Comparison of ENCODE assay signal across 1 cellular context in the genomic region with DNA sequence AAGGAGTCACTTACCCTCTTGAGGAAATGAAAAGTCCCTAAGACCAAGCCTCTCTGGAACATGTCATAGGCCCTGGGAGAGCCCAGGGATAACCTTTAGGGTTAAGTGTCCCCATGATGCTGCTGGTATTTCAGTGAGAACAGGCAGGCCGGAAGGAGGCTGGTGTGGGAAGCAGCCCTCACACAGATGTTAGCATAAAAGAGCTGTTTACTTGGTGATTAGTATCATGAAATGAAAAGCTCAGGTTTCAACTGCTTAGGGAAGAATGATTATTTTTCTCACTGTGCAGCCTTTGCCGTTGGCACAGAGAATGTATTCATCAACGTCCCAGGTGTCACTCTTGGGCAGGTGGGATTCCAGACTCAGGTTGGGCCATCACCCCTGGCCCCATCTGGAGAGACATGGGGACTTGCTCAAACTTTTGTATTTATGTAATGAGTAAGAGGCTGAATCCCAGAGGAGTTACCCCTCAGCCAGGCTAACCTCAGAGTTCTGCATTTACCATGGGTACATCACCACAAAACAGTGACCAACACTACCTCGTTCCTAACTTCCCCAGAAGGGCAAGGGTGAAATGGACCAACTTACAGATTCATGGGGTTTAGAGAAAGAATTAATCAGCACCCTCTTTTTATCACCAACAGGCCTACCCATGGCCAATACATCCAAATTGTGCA.
TF ChIP-seq lines count a peak whose summit lies in the region.

No MANE protein-coding gene starts in this region.

TF ChIP-seq in GM23338, 12 proteins besides CTCF, POLR2A, EP300 and RAD21 (continued from another document):
- TF ChIP-seq, protein P1, sequence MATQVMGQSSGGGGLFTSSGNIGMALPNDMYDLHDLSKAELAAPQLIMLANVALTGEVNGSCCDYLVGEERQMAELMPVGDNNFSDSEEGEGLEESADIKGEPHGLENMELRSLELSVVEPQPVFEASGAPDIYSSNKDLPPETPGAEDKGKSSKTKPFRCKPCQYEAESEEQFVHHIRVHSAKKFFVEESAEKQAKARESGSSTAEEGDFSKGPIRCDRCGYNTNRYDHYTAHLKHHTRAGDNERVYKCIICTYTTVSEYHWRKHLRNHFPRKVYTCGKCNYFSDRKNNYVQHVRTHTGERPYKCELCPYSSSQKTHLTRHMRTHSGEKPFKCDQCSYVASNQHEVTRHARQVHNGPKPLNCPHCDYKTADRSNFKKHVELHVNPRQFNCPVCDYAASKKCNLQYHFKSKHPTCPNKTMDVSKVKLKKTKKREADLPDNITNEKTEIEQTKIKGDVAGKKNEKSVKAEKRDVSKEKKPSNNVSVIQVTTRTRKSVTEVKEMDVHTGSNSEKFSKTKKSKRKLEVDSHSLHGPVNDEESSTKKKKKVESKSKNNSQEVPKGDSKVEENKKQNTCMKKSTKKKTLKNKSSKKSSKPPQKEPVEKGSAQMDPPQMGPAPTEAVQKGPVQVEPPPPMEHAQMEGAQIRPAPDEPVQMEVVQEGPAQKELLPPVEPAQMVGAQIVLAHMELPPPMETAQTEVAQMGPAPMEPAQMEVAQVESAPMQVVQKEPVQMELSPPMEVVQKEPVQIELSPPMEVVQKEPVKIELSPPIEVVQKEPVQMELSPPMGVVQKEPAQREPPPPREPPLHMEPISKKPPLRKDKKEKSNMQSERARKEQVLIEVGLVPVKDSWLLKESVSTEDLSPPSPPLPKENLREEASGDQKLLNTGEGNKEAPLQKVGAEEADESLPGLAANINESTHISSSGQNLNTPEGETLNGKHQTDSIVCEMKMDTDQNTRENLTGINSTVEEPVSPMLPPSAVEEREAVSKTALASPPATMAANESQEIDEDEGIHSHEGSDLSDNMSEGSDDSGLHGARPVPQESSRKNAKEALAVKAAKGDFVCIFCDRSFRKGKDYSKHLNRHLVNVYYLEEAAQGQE (IDR thresholded peaks at IDR 0.05; ENCODE audit: unreplicated experiment), result no peak
- TF ChIP-seq EZH2 (IDR thresholded peaks at IDR 0.05; ENCODE audit: low read depth, unreplicated experiment) (no peak), JUNB (IDR thresholded peaks at IDR 0.05; ENCODE audit: unreplicated experiment) (no peak), EZH2phosphoT487 (IDR thresholded peaks at IDR 0.05; ENCODE audit: unreplicated experiment) (no peak), CREB1 (CRISPR knock-in tag; IDR thresholded peaks at IDR 0.05; ENCODE audit: low read depth) (no peak), ZNF114 (CRISPR knock-in tag; IDR thresholded peaks at IDR 0.05) (no peak), STAT1 (IDR thresholded peaks at IDR 0.05; ENCODE audit: unreplicated experiment) (no peak), POLR2AphosphoS5 (IDR thresholded peaks at IDR 0.05; ENCODE audit: low read depth) (no peak), ZNF331 (CRISPR knock-in tag; IDR thresholded peaks at IDR 0.05; ENCODE audit: low read depth) (no peak)
- TF ChIP-seq, protein P2, sequence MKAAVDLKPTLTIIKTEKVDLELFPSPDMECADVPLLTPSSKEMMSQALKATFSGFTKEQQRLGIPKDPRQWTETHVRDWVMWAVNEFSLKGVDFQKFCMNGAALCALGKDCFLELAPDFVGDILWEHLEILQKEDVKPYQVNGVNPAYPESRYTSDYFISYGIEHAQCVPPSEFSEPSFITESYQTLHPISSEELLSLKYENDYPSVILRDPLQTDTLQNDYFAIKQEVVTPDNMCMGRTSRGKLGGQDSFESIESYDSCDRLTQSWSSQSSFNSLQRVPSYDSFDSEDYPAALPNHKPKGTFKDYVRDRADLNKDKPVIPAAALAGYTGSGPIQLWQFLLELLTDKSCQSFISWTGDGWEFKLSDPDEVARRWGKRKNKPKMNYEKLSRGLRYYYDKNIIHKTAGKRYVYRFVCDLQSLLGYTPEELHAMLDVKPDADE (IDR thresholded peaks at IDR 0.05), result no peak
